Comparison of ENCODE assay signal across 8 cellular contexts in the genomic region with DNA sequence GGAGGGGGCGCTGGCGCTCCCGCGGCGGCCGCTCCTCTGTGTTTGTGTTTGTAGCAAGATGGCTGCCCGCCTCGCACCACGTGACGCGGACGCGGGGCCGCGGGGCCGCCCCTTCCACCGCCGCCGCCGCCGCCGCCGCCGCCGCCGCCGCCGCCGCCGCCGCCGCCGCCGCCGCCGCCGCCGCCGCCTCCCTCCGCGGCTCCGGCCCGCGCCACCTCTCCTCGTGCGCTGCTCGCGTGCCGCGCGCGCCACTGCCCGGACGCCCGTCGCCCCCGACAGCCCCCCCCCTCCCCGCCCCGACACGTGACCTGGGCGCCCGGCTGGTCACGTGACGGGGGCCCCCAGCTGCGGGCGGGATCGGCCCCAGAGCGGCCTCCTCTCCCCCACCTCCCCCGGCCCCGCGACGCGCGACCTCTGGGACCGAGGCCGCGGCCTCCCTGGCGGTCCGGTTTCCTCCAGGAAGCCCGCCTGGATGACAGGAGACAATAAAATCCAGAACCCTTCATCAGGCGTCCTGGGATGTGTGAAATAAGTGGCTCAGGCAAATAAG. TPM values are rescaled to one million over a fixed set of nuclear protein-coding genes. Genes with fewer than 3 reads are reported as not detected.
A peak's percentile ranks its signal among the peaks of the same experiment; 100 is the strongest.
DNase-seq lines count a peak whose midpoint lies in the region; ATAC-seq and TF ChIP-seq lines count a peak whose summit lies in the region.

A gene with protein sequence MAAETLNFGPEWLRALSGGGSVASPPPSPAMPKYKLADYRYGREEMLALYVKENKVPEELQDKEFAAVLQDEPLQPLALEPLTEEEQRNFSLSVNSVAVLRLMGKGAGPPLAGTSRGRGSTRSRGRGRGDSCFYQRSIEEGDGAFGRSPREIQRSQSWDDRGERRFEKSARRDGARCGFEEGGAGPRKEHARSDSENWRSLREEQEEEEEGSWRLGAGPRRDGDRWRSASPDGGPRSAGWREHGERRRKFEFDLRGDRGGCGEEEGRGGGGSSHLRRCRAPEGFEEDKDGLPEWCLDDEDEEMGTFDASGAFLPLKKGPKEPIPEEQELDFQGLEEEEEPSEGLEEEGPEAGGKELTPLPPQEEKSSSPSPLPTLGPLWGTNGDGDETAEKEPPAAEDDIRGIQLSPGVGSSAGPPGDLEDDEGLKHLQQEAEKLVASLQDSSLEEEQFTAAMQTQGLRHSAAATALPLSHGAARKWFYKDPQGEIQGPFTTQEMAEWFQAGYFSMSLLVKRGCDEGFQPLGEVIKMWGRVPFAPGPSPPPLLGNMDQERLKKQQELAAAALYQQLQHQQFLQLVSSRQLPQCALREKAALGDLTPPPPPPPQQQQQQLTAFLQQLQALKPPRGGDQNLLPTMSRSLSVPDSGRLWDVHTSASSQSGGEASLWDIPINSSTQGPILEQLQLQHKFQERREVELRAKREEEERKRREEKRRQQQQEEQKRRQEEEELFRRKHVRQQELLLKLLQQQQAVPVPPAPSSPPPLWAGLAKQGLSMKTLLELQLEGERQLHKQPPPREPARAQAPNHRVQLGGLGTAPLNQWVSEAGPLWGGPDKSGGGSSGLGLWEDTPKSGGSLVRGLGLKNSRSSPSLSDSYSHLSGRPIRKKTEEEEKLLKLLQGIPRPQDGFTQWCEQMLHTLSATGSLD (N-terminal part only) (minus strand): TSS at position 55 of the 550 bp plus-strand sequence. CDS start 6,012 bp downstream, outside the sequence.

- ATAC-seq in GM19324 (IDR thresholded peaks at IDR 0.05; ENCODE audit: low FRiP score, unreplicated experiment) (peak; percentile 75), upper lobe of right lung (peak; percentile 75)

- intact Hi-C loops in head of caudate nucleus (cut with DNase I) = no loop called here
- intact Hi-C loops in upper lobe of right lung (cut with DNase I) = no loop called here

- H3K4me2 ChIP-seq in SK-N-SH (peak within 1 kb of the TSS; percentile 99), osteoblast (ENCODE audit: insufficient read depth, low read length) (peak within 1 kb of the TSS; percentile 90)

- H3K4me3 ChIP-seq in SK-N-SH (ENCODE audit: low read depth in 2 of 2, low read length in 1 of 2) (peak within 1 kb of the TSS; percentile 66 to 87), osteoblast (ENCODE audit: insufficient read depth, low read length) (peak within 1 kb of the TSS; percentile 83), upper lobe of right lung (peak within 1 kb of the TSS; percentile 76)

- peak within 1 kb of the TSS; percentile 89 to 97 (median 95) for H3K4me3 Mint-ChIP-seq in IgD-negative memory B cell
- H3K4me3 Mint-ChIP-seq in activated naive CD8-positive, alpha-beta T cell treated with anti-CD3 and anti-CD28 coated beads for 36 hours = peak within 1 kb of the TSS; percentile 96

- H2AFZ ChIP-seq in SK-N-SH (ENCODE audit: low read depth) = peak within 1 kb of the TSS; percentile 87
- peak within 1 kb of the TSS; percentile 46 for H2AFZ ChIP-seq in osteoblast (ENCODE audit: low read length)

- TF ChIP-seq CTCF in SK-N-SH (IDR thresholded peaks at IDR 0.05) (no peak), osteoblast (IDR thresholded peaks at IDR 0.05; ENCODE audit: extremely low read depth, low read depth, low read length) (no peak), upper lobe of right lung (IDR thresholded peaks at IDR 0.05) (no peak)

- no peaks in the 10 kb centered on the region for H3K9me3 ChIP-seq in SK-N-SH
- no peaks in the 10 kb centered on the region for H3K9me3 ChIP-seq in osteoblast (ENCODE audit: low read depth, low read length)
- H3K9me3 ChIP-seq in upper lobe of right lung = no peaks in the 10 kb centered on the region

- no peak for TF ChIP-seq EP300 in SK-N-SH (IDR thresholded peaks at IDR 0.05; ENCODE audit: borderline replicate concordance in 1 of 2, low read depth in 1 of 2, low read length in 1 of 2)

- peaks cover 18 to 23% of the 10 kb centered on the region in 2 experiments for H3K4me1 ChIP-seq in SK-N-SH (ENCODE audit: control insufficient read depth in 1 of 2, insufficient read depth in 2 of 2, low read depth in 1 of 2, low read length in 1 of 2)
- H3K4me1 ChIP-seq in osteoblast (ENCODE audit: insufficient read depth, low read length) = peaks cover 14% of the 10 kb centered on the region
- H3K4me1 ChIP-seq in upper lobe of right lung = peaks cover 21% of the 10 kb centered on the region

- CTCF ChIA-PET in SK-N-SH (lab: Yijun Ruan, JAX) = interaction anchor here (1.3 to 11.0 kb wide), 11 partner anchors 9 to 212 kb away, joined by 5 to 227 read pairs (median 25); a partner anchor contains a TSS

- H3K4me1 Mint-ChIP-seq in IgD-negative memory B cell = peaks cover 24 to 30% (median 28%) of the 10 kb centered on the region in 3 donors
- H3K4me1 Mint-ChIP-seq in activated naive CD8-positive, alpha-beta T cell treated with anti-CD3 and anti-CD28 coated beads for 36 hours = peaks cover 31% of the 10 kb centered on the region

- H3K36me3 ChIP-seq in SK-N-SH (replicated peaks in 1 of 2; ENCODE audit: control insufficient read depth in 1 of 2, insufficient read depth in 2 of 2, low read length in 1 of 2) (peaks cover 2 to 3% of the 10 kb centered on the region in 2 experiments), osteoblast (ENCODE audit: insufficient read depth, low read length) (no peaks in the 10 kb centered on the region), upper lobe of right lung (no peaks in the 10 kb centered on the region)

- H3K27me3 ChIP-seq in SK-N-SH (ENCODE audit: insufficient read depth) (peaks cover 2% of the 10 kb centered on the region; the same call in 1 of the 2 replicates), osteoblast (ENCODE audit: insufficient read depth, low read length) (peaks cover 6% of the 10 kb centered on the region), upper lobe of right lung (no peaks in the 10 kb centered on the region)

- peak within 1 kb of the TSS; percentile 32 to 60; a peak in 3 of 4 replicates for H3K27ac ChIP-seq in SK-N-SH (ENCODE audit: low read depth in 2 of 2, low read length in 1 of 2)
- H3K27ac ChIP-seq in osteoblast (ENCODE audit: low read depth, low read length) = no peak within 1 kb of the TSS
- H3K27ac ChIP-seq in upper lobe of right lung = peak within 1 kb of the TSS; percentile 70

- H4K20me1 ChIP-seq in SK-N-SH (ENCODE audit: insufficient read depth) (peaks cover 41% of the 10 kb centered on the region), osteoblast (ENCODE audit: insufficient read depth, low read length) (peaks cover 37% of the 10 kb centered on the region)

- no peaks in the 10 kb centered on the region for H3K36me3 Mint-ChIP-seq in IgD-negative memory B cell
- peaks cover 12% of the 10 kb centered on the region for H3K36me3 Mint-ChIP-seq in activated naive CD8-positive, alpha-beta T cell treated with anti-CD3 and anti-CD28 coated beads for 36 hours

- peaks cover 3% of the 10 kb centered on the region for H3K27me3 Mint-ChIP-seq in IgD-negative memory B cell
- no peaks in the 10 kb centered on the region for H3K27me3 Mint-ChIP-seq in activated naive CD8-positive, alpha-beta T cell treated with anti-CD3 and anti-CD28 coated beads for 36 hours

- DNase-seq in Ammon's horn (ENCODE audit: low spot score) = peak; percentile 79
- peak; percentile 100 for DNase-seq in SK-N-SH
- peak; percentile 75 for DNase-seq in activated naive CD8-positive, alpha-beta T cell treated with anti-CD3 and anti-CD28 coated beads for 36 hours
- DNase-seq in head of caudate nucleus = peak in 38 of 42 donors; percentile 66 to 90 (median 80)
- peak; percentile 99 for DNase-seq in osteoblast (ENCODE audit: insufficient read length, low spot score, missing footprints)
- peak; percentile 91 for DNase-seq in upper lobe of right lung

- peak within 1 kb of the TSS; percentile 92 for H3K9ac ChIP-seq in SK-N-SH

- H3K27ac Mint-ChIP-seq in IgD-negative memory B cell = peak within 1 kb of the TSS; percentile 92 to 96 (median 93)
- peak within 1 kb of the TSS; percentile 88 for H3K27ac Mint-ChIP-seq in activated naive CD8-positive, alpha-beta T cell treated with anti-CD3 and anti-CD28 coated beads for 36 hours

- peaks cover 29% of the 10 kb centered on the region for H3F3A ChIP-seq in SK-N-SH (replicated peaks; ENCODE audit: insufficient read depth)

- H3K79me2 ChIP-seq in SK-N-SH (ENCODE audit: insufficient read depth) = peaks cover 44% of the 10 kb centered on the region
- H3K79me2 ChIP-seq in osteoblast (ENCODE audit: insufficient read depth, low read length) = peaks cover 44% of the 10 kb centered on the region

- 3% methylated on average over 25 of the region's 81 CpGs for WGBS in SK-N-SH (ENCODE audit: low lambda C conversion rate)

- no peaks in the 10 kb centered on the region for H3K9me2 ChIP-seq in SK-N-SH

- no peak for TF ChIP-seq RAD21 in SK-N-SH (IDR thresholded peaks at IDR 0.05; ENCODE audit: low read length)

- H3K9me3 Mint-ChIP-seq in IgD-negative memory B cell = no peaks in the 10 kb centered on the region
- H3K9me3 Mint-ChIP-seq in activated naive CD8-positive, alpha-beta T cell treated with anti-CD3 and anti-CD28 coated beads for 36 hours = no peaks in the 10 kb centered on the region

- POLR2A ChIA-PET in SK-N-SH (lab: Yijun Ruan, JAX) = interaction anchor here (0.6 to 2.9 kb wide), 6 partner anchors 11 to 82 kb away, joined by 3 to 14 read pairs (median 6); a partner anchor contains a TSS

TF ChIP-seq in SK-N-SH, 30 proteins besides CTCF, POLR2A, EP300 and RAD21 (continues in another document):
- TF ChIP-seq TCF12 (IDR thresholded peaks at IDR 0.05) (no peak), GABPA (IDR thresholded peaks at IDR 0.05; ENCODE audit: low read depth) (no peak)
- TF ChIP-seq, protein P1, sequence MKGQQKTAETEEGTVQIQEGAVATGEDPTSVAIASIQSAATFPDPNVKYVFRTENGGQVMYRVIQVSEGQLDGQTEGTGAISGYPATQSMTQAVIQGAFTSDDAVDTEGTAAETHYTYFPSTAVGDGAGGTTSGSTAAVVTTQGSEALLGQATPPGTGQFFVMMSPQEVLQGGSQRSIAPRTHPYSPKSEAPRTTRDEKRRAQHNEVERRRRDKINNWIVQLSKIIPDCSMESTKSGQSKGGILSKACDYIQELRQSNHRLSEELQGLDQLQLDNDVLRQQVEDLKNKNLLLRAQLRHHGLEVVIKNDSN (IDR thresholded peaks at IDR 0.05; ENCODE audit: borderline replicate concordance, low read depth) = peak; percentile 93

RNA-seq across cellular contexts. Expression of the gene that starts here (rescaled TPM):
- polyA plus RNA-seq in IgD-negative memory B cell (2.6 TPM), SK-N-SH (2012; rRNA removed) (17.4 and 19.4 TPM in 2 replicates)
- 3.3 and 5.9 TPM in 2 replicates for polyA plus RNA-seq in SK-N-SH (2012; cell fraction: cytosol; rRNA removed)
- polyA plus RNA-seq in SK-N-SH (2012; cell fraction: nucleus; rRNA removed) = 99.4 and 118 TPM in 2 replicates
- 10 to 100 TPM; 41.9 to 45.2 TPM for total RNA-seq in activated naive CD8-positive, alpha-beta T cell treated with anti-CD3 and anti-CD28 coated beads for 36 hours
- total RNA-seq in osteoblast (28.9 and 29.3 TPM in 2 replicates), upper lobe of right lung (44.5 TPM)
